8 cellular contexts compared by ENCODE assay signal in genomic region chr9:33818832-33819500, GRCh38. TPM values are rescaled to one million over a fixed set of nuclear protein-coding genes. Genes with fewer than 3 reads are reported as not detected.
A peak's percentile ranks its signal among the peaks of the same experiment; 100 is the strongest.
DNase-seq lines count a peak whose midpoint lies in the region; ATAC-seq and TF ChIP-seq lines count a peak whose summit lies in the region.

No MANE protein-coding gene starts in this region.

- H3K4me3 ChIP-seq in WERI-Rb-1 (ENCODE audit: low read depth, low read length) (peak overlapping the region; percentile 95), skin epidermis (peak overlapping the region; percentile 73 to 96 (median 88))

- H3K9me3 ChIP-seq in WERI-Rb-1 (ENCODE audit: severe bottlenecking): no peaks in the 10 kb centered on the region

- in situ Hi-C loops in GM13977 (cut with MboI; ENCODE audit: low pct_unique_long_range_greater_than_20kb, low sequenced_read_pairs, unreplicated experiment): no loop called here

- H3K4me1 ChIP-seq in foreskin keratinocyte: peaks cover 22% of the 10 kb centered on the region

- H3K36me3 ChIP-seq in WERI-Rb-1: peaks cover 9% of the 10 kb centered on the region

- DNase-seq in GM13977 (ENCODE audit: low spot score) (peak; percentile 20), WERI-Rb-1 (no peak), foreskin keratinocyte (no peak), ureter (ENCODE audit: low spot score) (no peak)
- no peak for DNase-seq in effector CD8-positive, alpha-beta T cell (lab: John Stamatoyannopoulos, UW)
- no peak for DNase-seq in activated CD8-positive, alpha-beta memory T cell treated with anti-CD3 and anti-CD28 coated beads for 24 hours

- H3K27ac ChIP-seq in WERI-Rb-1: peak overlapping the region; percentile 45
- H3K27ac ChIP-seq in foreskin keratinocyte: peak overlapping the region; percentile 21
- peak overlapping the region in 19 of 21 experiments; percentile 92 to 100 (median 99) for H3K27ac ChIP-seq in skin epidermis

- ATAC-seq in foreskin keratinocyte (no peak), GM18520 (IDR thresholded peaks at IDR 0.05; ENCODE audit: unreplicated experiment) (no peak)

- H3K27me3 ChIP-seq in WERI-Rb-1 (ENCODE audit: insufficient read depth, low read depth, severe bottlenecking) (no peaks in the 10 kb centered on the region), foreskin keratinocyte (no peaks in the 10 kb centered on the region)

- TF ChIP-seq CTCF in GM13977 (IDR thresholded peaks at IDR 0.05; ENCODE audit: extremely low read depth, insufficient read depth, missing control alignments) (no peak), WERI-Rb-1 (IDR thresholded peaks at IDR 0.05; ENCODE audit: low read depth, low read length) (no peak), foreskin keratinocyte (conservative IDR thresholded peaks at IDR 0.05) (no peak)

RNA-seq across cellular contexts. Expression of gene UBE2R2, which starts 2.0 kb away (rescaled TPM):
- 28.7 and 31.1 TPM in 2 replicates for total RNA-seq in foreskin keratinocyte
- polyA plus RNA-seq in foreskin keratinocyte: 24.7 and 25.4 TPM in 2 replicates
- 35.6 TPM for total RNA-seq in ureter

RNA-seq across cellular contexts. Expression of gene PRSS3, which starts 23.6 kb away (rescaled TPM):
- total RNA-seq in foreskin keratinocyte (89.9 and 199 TPM in 2 replicates), ureter (6.5 TPM)
- polyA plus RNA-seq in foreskin keratinocyte: 127 and 247 TPM in 2 replicates

Comparison
In these comparisons a context has a peak if more than half of its experiments do, and no peak if none do; other contexts are left out.
1. H3K27ac ChIP-seq: peak in every context shown above with its lines; median percentile 99 in skin epidermis; 45 in WERI-Rb-1; 21 in foreskin keratinocyte.
2. RNA of gene PRSS3, which starts 23.6 kb away (total RNA-seq): 89.9 to 199 TPM in foreskin keratinocyte; 6.5 TPM in ureter (single experiment); every median in the first group is over 10 times any median in the second.